ENCODE assay signal across 9 cellular contexts in the genomic region with DNA sequence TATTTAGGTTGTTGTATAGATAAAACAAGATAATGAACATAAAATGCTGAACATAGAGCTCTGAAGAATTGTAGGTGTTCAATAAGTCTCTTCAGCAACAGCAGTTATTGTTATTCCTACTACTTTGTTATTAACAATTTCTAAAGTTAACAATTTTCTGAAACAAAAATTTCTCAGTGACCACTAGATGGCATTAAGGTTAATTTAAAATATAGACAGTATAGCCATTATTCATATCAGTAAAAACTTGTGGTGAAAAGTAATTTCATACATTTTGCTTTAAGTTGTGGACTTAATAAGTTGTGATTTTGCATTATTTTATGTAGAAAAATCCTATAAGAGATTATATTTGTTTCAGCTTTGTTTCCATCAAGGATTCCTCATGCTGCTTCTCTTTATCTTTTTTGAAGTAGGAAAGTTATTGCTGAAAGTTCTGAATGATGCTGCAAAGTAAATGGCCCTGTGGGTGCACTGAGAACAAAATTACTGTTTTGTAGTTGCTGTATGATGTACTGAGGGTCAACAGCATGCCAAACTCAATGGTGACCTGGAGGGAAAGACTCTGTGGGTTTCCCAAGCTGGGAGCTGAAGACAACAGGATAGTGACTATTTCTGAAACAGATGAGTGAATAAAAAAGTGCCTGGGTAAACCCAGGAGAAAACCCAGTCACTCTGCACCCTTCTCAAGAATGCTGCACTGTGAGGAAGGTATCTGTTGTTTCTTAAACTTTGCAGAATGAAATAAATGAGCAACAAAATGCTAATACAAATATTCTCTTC.
A peak's percentile ranks its signal among the peaks of the same experiment; 100 is the strongest.
DNase-seq lines count a peak whose midpoint lies in the region; ATAC-seq and TF ChIP-seq lines count a peak whose summit lies in the region.
"Had no signal": no experiment of that assay in that cellular context is flagged by ENCODE, and none has a peak within 500 bp of the region (broad histone marks: within the 10 kb centered on the region; RNA-seq: fewer than 3 reads in every experiment).

No MANE protein-coding gene starts in this region.

- no peaks in the 10 kb centered on the region for H3K9me3 Mint-ChIP-seq in chondrocyte (ENCODE audit: low read depth)
- peaks cover 0 to 8% of the 10 kb centered on the region in 2 donors for H3K9me3 Mint-ChIP-seq in stimulated activated naive B cell treated with anti-CD40 and anti-IgM and Interleukin-4, amounts not matched to agents 10 μg/mL and 1 μg/mL and 100 μg/mL, for 72 hours
- H3K9me3 Mint-ChIP-seq: stimulated activated naive CD8-positive, alpha-beta T cell treated with anti-CD3 and anti-CD28 coated beads, Interleukin-15, amount 100 ng/mL, for 72 hours had no signal

- no peak overlapping the region for H3K4me3 Mint-ChIP-seq in chondrocyte (ENCODE audit: unreplicated experiment)
- no peak overlapping the region for H3K4me3 Mint-ChIP-seq in stimulated activated naive B cell treated with anti-CD40 and anti-IgM and Interleukin-4, amounts not matched to agents 10 μg/mL and 1 μg/mL and 100 μg/mL, for 72 hours
- H3K4me3 Mint-ChIP-seq: stimulated activated naive CD8-positive, alpha-beta T cell treated with anti-CD3 and anti-CD28 coated beads, Interleukin-15, amount 100 ng/mL, for 72 hours had no signal

- H3K36me3 Mint-ChIP-seq in chondrocyte (ENCODE audit: low read depth), result no peaks in the 10 kb centered on the region
- peaks cover 6 to 7% of the 10 kb centered on the region in 2 donors for H3K36me3 Mint-ChIP-seq in stimulated activated naive B cell treated with anti-CD40 and anti-IgM and Interleukin-4, amounts not matched to agents 10 μg/mL and 1 μg/mL and 100 μg/mL, for 72 hours

- peak; percentile 82 for TF ChIP-seq CTCF in chondrocyte (IDR thresholded peaks at IDR 0.05)

- no peaks in the 10 kb centered on the region for H3K4me1 Mint-ChIP-seq in chondrocyte (ENCODE audit: low read depth)
- peaks cover 6 to 19% of the 10 kb centered on the region in 2 donors for H3K4me1 Mint-ChIP-seq in stimulated activated naive B cell treated with anti-CD40 and anti-IgM and Interleukin-4, amounts not matched to agents 10 μg/mL and 1 μg/mL and 100 μg/mL, for 72 hours
- H3K4me1 Mint-ChIP-seq: stimulated activated naive CD8-positive, alpha-beta T cell treated with anti-CD3 and anti-CD28 coated beads, Interleukin-15, amount 100 ng/mL, for 72 hours had no signal

- H3K27me3 Mint-ChIP-seq in chondrocyte (ENCODE audit: low read depth), result peaks cover 16% of the 10 kb centered on the region
- H3K27me3 Mint-ChIP-seq in stimulated activated naive B cell treated with anti-CD40 and anti-IgM and Interleukin-4, amounts not matched to agents 10 μg/mL and 1 μg/mL and 100 μg/mL, for 72 hours, result peaks cover 0 to 5% of the 10 kb centered on the region in 2 donors

- ATAC-seq in stimulated activated naive B cell treated with anti-CD40 and anti-IgM and Interleukin-4, amounts not matched to agents 10 μg/mL and 1 μg/mL and 100 μg/mL, for 72 hours (replicated peaks), result peak; percentile 42 to 48
- ATAC-seq in HG03025 (IDR thresholded peaks at IDR 0.05; ENCODE audit: low FRiP score, unreplicated experiment), result no peak
- no peak for ATAC-seq in GM18907 (IDR thresholded peaks at IDR 0.05; ENCODE audit: unreplicated experiment)
- ATAC-seq: stimulated activated naive CD8-positive, alpha-beta T cell treated with anti-CD3 and anti-CD28 coated beads, Interleukin-15, amount 100 ng/mL, for 72 hours had no signal

- no peak overlapping the region for H3K27ac Mint-ChIP-seq in chondrocyte (ENCODE audit: unreplicated experiment)
- no peak overlapping the region for H3K27ac Mint-ChIP-seq in stimulated activated naive B cell treated with anti-CD40 and anti-IgM and Interleukin-4, amounts not matched to agents 10 μg/mL and 1 μg/mL and 100 μg/mL, for 72 hours
- H3K27ac Mint-ChIP-seq: stimulated activated naive CD8-positive, alpha-beta T cell treated with anti-CD3 and anti-CD28 coated beads, Interleukin-15, amount 100 ng/mL, for 72 hours had no signal

- peak; percentile 9 for DNase-seq in NOMO-1 treated with DMSO at 0.1 percent for 48 hours (lab: John Stamatoyannopoulos, UW; ENCODE audit: unreplicated experiment)
- DNase-seq in NOMO-1 treated with dmso at 0.1 percent for 144 hours (lab: John Stamatoyannopoulos, UW; ENCODE audit: unreplicated experiment), result no peak
- peak; percentile 53 to 66 for DNase-seq in Kasumi-1 (lab: John Stamatoyannopoulos, UW)
- no peak for DNase-seq in chondrocyte (ENCODE audit: low spot score)
- no peak for DNase-seq in stimulated activated naive B cell treated with anti-CD40 and anti-IgM and Interleukin-4, amounts not matched to agents 10 μg/mL and 1 μg/mL and 100 μg/mL, for 72 hours
- DNase-seq in DMS79 treated with DMSO at 0.1 percent for 48 hours (lab: John Stamatoyannopoulos, UW), result no peak
- DNase-seq: stimulated activated naive CD8-positive, alpha-beta T cell treated with anti-CD3 and anti-CD28 coated beads, Interleukin-15, amount 100 ng/mL, for 72 hours had no signal

Comparison
In these comparisons a context has a peak if more than half of its experiments do, and no peak if none do; other contexts are left out.
1. DNase-seq: peak in NOMO-1 treated with DMSO at 0.1 percent for 48 hours (single experiment) and Kasumi-1 (2 of 2); none in NOMO-1 treated with dmso at 0.1 percent for 144 hours (single experiment), chondrocyte (single experiment), stimulated activated naive B cell treated with anti-CD40 and anti-IgM and Interleukin-4, amounts not matched to agents 10 μg/mL and 1 μg/mL and 100 μg/mL, for 72 hours (single experiment) and DMS79 treated with DMSO at 0.1 percent for 48 hours (single experiment).
2. ATAC-seq: peak in stimulated activated naive B cell treated with anti-CD40 and anti-IgM and Interleukin-4, amounts not matched to agents 10 μg/mL and 1 μg/mL and 100 μg/mL, for 72 hours (2 of 2); none in HG03025 (single experiment) and GM18907 (single experiment).